26 cellular contexts compared by ENCODE assay signal in the genomic region with DNA sequence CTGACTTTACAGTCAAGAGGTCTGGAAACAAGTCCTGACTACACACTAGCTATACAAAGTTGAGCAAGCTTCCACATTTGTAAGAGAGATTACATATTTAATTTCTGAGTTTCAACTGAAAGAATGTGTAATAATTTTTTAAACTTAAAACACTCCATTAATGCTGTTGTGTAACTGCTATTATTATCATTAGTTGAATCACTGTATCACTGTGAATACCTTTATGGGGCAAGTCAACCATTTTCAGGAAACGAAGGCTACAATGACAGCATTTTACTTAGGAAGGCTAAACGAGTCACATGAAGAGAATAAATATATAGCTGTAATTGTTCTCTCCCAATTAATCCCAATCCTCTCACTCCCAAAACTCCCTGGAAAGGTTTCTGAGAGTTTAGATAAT.
"Had no signal": no experiment of that assay in that cellular context is flagged by ENCODE, and none has a peak within 500 bp of the region (broad histone marks: within the 10 kb centered on the region; RNA-seq: fewer than 3 reads in every experiment).

No MANE protein-coding gene starts in this region.

- H3K4me1 Mint-ChIP-seq: neural progenitor cell had no signal

- H3K9me3 Mint-ChIP-seq: naive thymus-derived CD8-positive, alpha-beta T cell; neural progenitor cell; stimulated activated memory B cell treated with anti-CD40 and anti-IgM and Interleukin-4, amounts not matched to agents 10 μg/mL and 1 μg/mL and 100 μg/mL, for 72 hours; stimulated activated naive CD8-positive, alpha-beta T cell treated with anti-CD3 and anti-CD28 coated beads, Interleukin-15, Interleukin-2, amounts not matched to agents 100 ng/mL and 50 ng/mL, for 24 hours had no signal

- H3K4me1 ChIP-seq: neural progenitor cell had no signal

- ATAC-seq: foreskin keratinocyte; left cardiac atrium; lower lobe of right lung; naive thymus-derived CD8-positive, alpha-beta T cell; pancreas; right lobe of liver; stimulated activated memory B cell treated with anti-CD40 and anti-IgM and Interleukin-4, amounts not matched to agents 10 μg/mL and 1 μg/mL and 100 μg/mL, for 72 hours; upper lobe of right lung had no signal

- H3K27ac ChIP-seq: foreskin keratinocyte, hepatocyte, left ventricle myocardium inferior, lower lobe of right lung, neural progenitor cell, pancreas, right lobe of liver, spleen, tibial nerve, upper lobe of right lung, vagina had no signal

- DNase-seq: cerebellar nuclear complex; dermis blood vessel endothelial cell; head of caudate nucleus; kidney; left cardiac atrium; left ventricle myocardium inferior; lower lobe of right lung; mesendoderm; naive thymus-derived CD8-positive, alpha-beta T cell; occipital lobe; pancreas; retina; right lobe of liver; spleen; stimulated activated CD4-positive, alpha-beta T cell treated with anti-CD3 and anti-CD28 coated beads, Interleukin-15, amount 100 ng/mL, for 24 hours; stimulated activated CD4-positive, alpha-beta T cell treated with anti-CD3 and anti-CD28 coated beads, Interleukin-1b, Interleukin-23, amount 100 ng/mL, for 48 hours; stimulated activated CD4-positive, alpha-beta T cell treated with anti-CD3 and anti-CD28 coated beads, Interleukin-4, amount 100 ng/mL, for 24 hours; upper lobe of right lung had no signal

- H3K9me3 ChIP-seq: left ventricle myocardium inferior, lower lobe of right lung, pancreas, right lobe of liver, spleen, tibial nerve, upper lobe of right lung, vagina had no signal

- H3K9ac ChIP-seq: neural progenitor cell had no signal

- H3K27me3 ChIP-seq: foreskin keratinocyte, hepatocyte, neural progenitor cell, pancreas, right lobe of liver, spleen, tibial nerve, upper lobe of right lung, vagina had no signal

- H3K27ac Mint-ChIP-seq: neural progenitor cell; progenitor cell of endocrine pancreas; stimulated activated memory B cell treated with anti-CD40 and anti-IgM and Interleukin-4, amounts not matched to agents 10 μg/mL and 1 μg/mL and 100 μg/mL, for 72 hours had no signal

- H3K4me3 Mint-ChIP-seq: naive thymus-derived CD8-positive, alpha-beta T cell; neural progenitor cell; stimulated activated memory B cell treated with anti-CD40 and anti-IgM and Interleukin-4, amounts not matched to agents 10 μg/mL and 1 μg/mL and 100 μg/mL, for 72 hours; stimulated activated naive CD8-positive, alpha-beta T cell treated with anti-CD3 and anti-CD28 coated beads, Interleukin-15, Interleukin-2, amounts not matched to agents 100 ng/mL and 50 ng/mL, for 24 hours had no signal

- H3K4me3 ChIP-seq: hepatocyte, left ventricle myocardium inferior, lower lobe of right lung, neural progenitor cell, pancreas, right lobe of liver, spleen, tibial nerve, upper lobe of right lung, vagina had no signal

- H3K27me3 Mint-ChIP-seq: naive thymus-derived CD8-positive, alpha-beta T cell; progenitor cell of endocrine pancreas; stimulated activated memory B cell treated with anti-CD40 and anti-IgM and Interleukin-4, amounts not matched to agents 10 μg/mL and 1 μg/mL and 100 μg/mL, for 72 hours; stimulated activated naive CD8-positive, alpha-beta T cell treated with anti-CD3 and anti-CD28 coated beads, Interleukin-15, Interleukin-2, amounts not matched to agents 100 ng/mL and 50 ng/mL, for 24 hours had no signal
